8 cellular contexts compared by ENCODE assay signal in the genomic region with DNA sequence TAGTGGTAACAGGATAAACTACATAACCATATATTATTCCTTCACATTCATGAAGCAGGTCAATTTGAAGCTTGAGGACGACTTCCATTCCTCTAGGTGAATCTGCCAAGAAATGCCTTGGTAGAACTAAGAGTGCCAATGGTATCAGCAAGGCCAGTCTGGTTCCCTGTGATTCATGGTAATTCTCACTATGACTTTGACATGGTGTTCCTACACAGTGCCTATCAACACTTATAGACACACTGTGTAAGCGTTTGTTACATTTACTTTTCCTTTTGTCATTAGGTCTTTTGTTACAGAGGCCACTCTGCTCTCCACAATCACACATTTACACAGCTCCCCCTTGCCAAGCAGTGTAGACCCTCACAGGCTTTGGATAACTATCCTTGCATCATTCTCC. TPM values are rescaled to one million over a fixed set of nuclear protein-coding genes. Genes with fewer than 3 reads are reported as not detected.
A peak's percentile ranks its signal among the peaks of the same experiment; 100 is the strongest.
DNase-seq lines count a peak whose midpoint lies in the region; ATAC-seq, FAIRE-seq and TF ChIP-seq lines count a peak whose summit lies in the region.
"Not testable (repeated sequence)": the region's sequence is repeated elsewhere in the genome, so short reads cannot be mapped to it uniquely, and the experiment has no call there.

No MANE protein-coding gene starts in this region.

- WGBS in A549 (ENCODE audit: missing lambda C conversion rate): 85% methylated on average over 2 of the region's 2 CpGs

- H3K4me1 Mint-ChIP-seq in activated B cell treated with CpG ODN at 0.5 μM for 24 hours; activated CD8-positive, alpha-beta T cell treated with anti-CD3 and anti-CD28 coated beads, Interleukin-2, amount 10 ng/mL, durations not matched to agents 7 days and 5 days (ENCODE audit: low read depth); chondrocyte (ENCODE audit: low read depth); natural killer cell: not testable (repeated sequence)
- H3K4me1 Mint-ChIP-seq in activated naive CD4-positive, alpha-beta T cell treated with anti-CD3 and anti-CD28 coated beads for 36 hours (ENCODE audit: low read depth): peaks cover 15% of the 10 kb centered on the region
- H3K4me1 Mint-ChIP-seq in stimulated activated naive CD8-positive, alpha-beta T cell treated with anti-CD3 and anti-CD28 coated beads, Interleukin-15, Interleukin-2, amounts not matched to agents 100 ng/mL and 50 ng/mL, for 24 hours (ENCODE audit: low read depth): peaks cover 10% of the 10 kb centered on the region

- not testable (repeated sequence) for H3K4me3 ChIP-seq in A549; KMS-11 (IDR thresholded peaks at IDR 0.05; ENCODE audit: insufficient read depth, low read depth, low read length)

- CTCF ChIA-PET in A549 (lab: Yijun Ruan, JAX): interaction anchor here (0.7 to 2.3 kb wide), 6 partner anchors 10 to 75 kb away, joined by 3 to 15 read pairs (median 4); no protein-coding TSS in a partner anchor
- CTCF ChIA-PET in activated B cell treated with CpG ODN at 0.5 μM for 24 hours (lab: Charles Lee): interaction anchor here (0.8 to 2.6 kb wide), 3 partner anchors 34 to 497 kb away, joined by 3 to 10 read pairs (median 3); a partner anchor contains a TSS
- CTCF ChIA-PET in activated CD8-positive, alpha-beta T cell treated with anti-CD3 and anti-CD28 coated beads, Interleukin-2, amount 10 ng/mL, durations not matched to agents 7 days and 5 days (lab: Charles Lee): interaction anchor here (2.6 kb wide), 1 partner anchor 19 kb away, joined by 9 read pairs; no protein-coding TSS in a partner anchor
- CTCF ChIA-PET in activated naive CD4-positive, alpha-beta T cell treated with anti-CD3 and anti-CD28 coated beads for 36 hours (lab: Charles Lee): interaction anchor here (1.6 to 2.1 kb wide), 2 partner anchors 44 to 48 kb away, joined by 3 to 4 read pairs; no protein-coding TSS in a partner anchor

- peak overlapping the region in 1 of 2 experiments; percentile 51; a peak in 2 of 6 replicates for H3K27ac ChIP-seq in A549
- peak overlapping the region; percentile 2; the same call in 1 of the 2 replicates for H3K27ac ChIP-seq in KMS-11

- not testable (repeated sequence) for H3K9me3 ChIP-seq in A549

- not testable (repeated sequence) for H3K9ac ChIP-seq in KMS-11

- H3K27me3 ChIP-seq in KMS-11 (ENCODE audit: insufficient read depth, low read depth): not testable (repeated sequence)

- H3K36me3 Mint-ChIP-seq in activated B cell treated with CpG ODN at 0.5 μM for 24 hours (ENCODE audit: low read depth) (peaks cover 72% of the 10 kb centered on the region), chondrocyte (ENCODE audit: low read depth) (peaks cover 22% of the 10 kb centered on the region)
- H3K36me3 Mint-ChIP-seq in activated CD8-positive, alpha-beta T cell treated with anti-CD3 and anti-CD28 coated beads, Interleukin-2, amount 10 ng/mL, durations not matched to agents 7 days and 5 days (ENCODE audit: low read depth): peaks cover 40% of the 10 kb centered on the region
- H3K36me3 Mint-ChIP-seq in activated naive CD4-positive, alpha-beta T cell treated with anti-CD3 and anti-CD28 coated beads for 36 hours (ENCODE audit: low read depth): peaks cover 15% of the 10 kb centered on the region
- not testable (repeated sequence) for H3K36me3 Mint-ChIP-seq in natural killer cell
- peaks cover 40% of the 10 kb centered on the region for H3K36me3 Mint-ChIP-seq in stimulated activated naive CD8-positive, alpha-beta T cell treated with anti-CD3 and anti-CD28 coated beads, Interleukin-15, Interleukin-2, amounts not matched to agents 100 ng/mL and 50 ng/mL, for 24 hours (ENCODE audit: low read depth)

- not testable (repeated sequence) for H3K9me3 Mint-ChIP-seq in activated B cell treated with CpG ODN at 0.5 μM for 24 hours; activated CD8-positive, alpha-beta T cell treated with anti-CD3 and anti-CD28 coated beads, Interleukin-2, amount 10 ng/mL, durations not matched to agents 7 days and 5 days (ENCODE audit: insufficient read depth); activated naive CD4-positive, alpha-beta T cell treated with anti-CD3 and anti-CD28 coated beads for 36 hours; chondrocyte (ENCODE audit: low read depth); natural killer cell; stimulated activated naive CD8-positive, alpha-beta T cell treated with anti-CD3 and anti-CD28 coated beads, Interleukin-15, Interleukin-2, amounts not matched to agents 100 ng/mL and 50 ng/mL, for 24 hours

- TF ChIP-seq CTCF in A549 (IDR thresholded peaks at IDR 0.05); KMS-11 (conservative IDR thresholded peaks at IDR 0.05; ENCODE audit: low read depth, low read length); activated B cell treated with CpG ODN at 0.5 μM for 24 hours (IDR thresholded peaks at IDR 0.05); chondrocyte (IDR thresholded peaks at IDR 0.05); natural killer cell (IDR thresholded peaks at IDR 0.05): not testable (repeated sequence)

- not testable (repeated sequence) for TF ChIP-seq RAD21 in A549 (conservative IDR thresholded peaks at IDR 0.05 in 1 of 2, IDR thresholded peaks at IDR 0.05 in 1 of 2)

- DNase-seq in A549 (ENCODE audit: low read depth in 1 of 2, low spot score in 1 of 2); activated B cell treated with CpG ODN at 0.5 μM for 24 hours; activated CD8-positive, alpha-beta T cell treated with anti-CD3 and anti-CD28 coated beads, Interleukin-2, amount 10 ng/mL, durations not matched to agents 7 days and 5 days; activated naive CD4-positive, alpha-beta T cell treated with anti-CD3 and anti-CD28 coated beads for 36 hours; chondrocyte (ENCODE audit: low spot score); natural killer cell: not testable (repeated sequence)

- POLR2A ChIA-PET in A549 (lab: Yijun Ruan, JAX); activated B cell treated with CpG ODN at 0.5 μM for 24 hours (lab: Charles Lee); activated CD8-positive, alpha-beta T cell treated with anti-CD3 and anti-CD28 coated beads, Interleukin-2, amount 10 ng/mL, durations not matched to agents 7 days and 5 days (lab: Charles Lee): not testable (repeated sequence)

- not testable (repeated sequence) for TF ChIP-seq POLR2A in A549 (IDR thresholded peaks at IDR 0.05; ENCODE audit: low read length)

- H3K27me3 Mint-ChIP-seq in activated B cell treated with CpG ODN at 0.5 μM for 24 hours; activated CD8-positive, alpha-beta T cell treated with anti-CD3 and anti-CD28 coated beads, Interleukin-2, amount 10 ng/mL, durations not matched to agents 7 days and 5 days (ENCODE audit: low read depth); activated naive CD4-positive, alpha-beta T cell treated with anti-CD3 and anti-CD28 coated beads for 36 hours (ENCODE audit: low read depth); chondrocyte (ENCODE audit: low read depth); natural killer cell (ENCODE audit: low read depth in 2 of 2); stimulated activated naive CD8-positive, alpha-beta T cell treated with anti-CD3 and anti-CD28 coated beads, Interleukin-15, Interleukin-2, amounts not matched to agents 100 ng/mL and 50 ng/mL, for 24 hours: not testable (repeated sequence)

- H2AFZ ChIP-seq in KMS-11 (ENCODE audit: low read depth): not testable (repeated sequence)

- not testable (repeated sequence) for H3K4me2 ChIP-seq in A549, KMS-11

- H3K36me3 ChIP-seq in KMS-11 (ENCODE audit: insufficient read depth): not testable (repeated sequence)

- H4K20me1 ChIP-seq in KMS-11 (ENCODE audit: insufficient read depth): not testable (repeated sequence)

- H3K79me2 ChIP-seq in KMS-11 (ENCODE audit: insufficient read depth, low read depth): not testable (repeated sequence)

- ATAC-seq in A549: peak; percentile 11 to 20; a peak in 3 of 6 replicates
- ATAC-seq in activated B cell treated with CpG ODN at 0.5 μM for 24 hours (ENCODE audit: low read depth); activated CD8-positive, alpha-beta T cell treated with anti-CD3 and anti-CD28 coated beads, Interleukin-2, amount 10 ng/mL, durations not matched to agents 7 days and 5 days; natural killer cell: not testable (repeated sequence)

- TF ChIP-seq EP300 in A549 (IDR thresholded peaks at IDR 0.05): not testable (repeated sequence)

- not testable (repeated sequence) for H3K4me1 ChIP-seq in A549; KMS-11 (ENCODE audit: low read depth, poor library complexity, severe bottlenecking)

- H3K27ac Mint-ChIP-seq in activated B cell treated with CpG ODN at 0.5 μM for 24 hours (peak overlapping the region; percentile 64), chondrocyte (ENCODE audit: unreplicated experiment) (peak overlapping the region; percentile 78), natural killer cell (peak overlapping the region; percentile 15 to 67)
- peak overlapping the region; percentile 71 for H3K27ac Mint-ChIP-seq in activated CD8-positive, alpha-beta T cell treated with anti-CD3 and anti-CD28 coated beads, Interleukin-2, amount 10 ng/mL, durations not matched to agents 7 days and 5 days
- H3K27ac Mint-ChIP-seq in activated naive CD4-positive, alpha-beta T cell treated with anti-CD3 and anti-CD28 coated beads for 36 hours: peak overlapping the region; percentile 84
- H3K27ac Mint-ChIP-seq in stimulated activated naive CD8-positive, alpha-beta T cell treated with anti-CD3 and anti-CD28 coated beads, Interleukin-15, Interleukin-2, amounts not matched to agents 100 ng/mL and 50 ng/mL, for 24 hours: peak overlapping the region; percentile 48

- FAIRE-seq in A549 (lab: Jason Lieb, UNC): not testable (repeated sequence)

- not testable (repeated sequence) for H3K4me3 Mint-ChIP-seq in activated B cell treated with CpG ODN at 0.5 μM for 24 hours; activated CD8-positive, alpha-beta T cell treated with anti-CD3 and anti-CD28 coated beads, Interleukin-2, amount 10 ng/mL, durations not matched to agents 7 days and 5 days; activated naive CD4-positive, alpha-beta T cell treated with anti-CD3 and anti-CD28 coated beads for 36 hours; chondrocyte (ENCODE audit: unreplicated experiment); natural killer cell; stimulated activated naive CD8-positive, alpha-beta T cell treated with anti-CD3 and anti-CD28 coated beads, Interleukin-15, Interleukin-2, amounts not matched to agents 100 ng/mL and 50 ng/mL, for 24 hours

- intact Hi-C loops in activated B cell treated with CpG ODN at 0.5 μM for 24 hours (cut with micrococcal nuclease): loop anchor here (2.0 to 5.0 kb wide), 2 partner anchors 75 to 1285 kb away; a partner anchor contains a TSS
- intact Hi-C loops in activated naive CD4-positive, alpha-beta T cell treated with anti-CD3 and anti-CD28 coated beads for 36 hours (cut with micrococcal nuclease): not testable (repeated sequence)
- intact Hi-C loops in natural killer cell (cut with micrococcal nuclease): loop anchor here (2.0 to 5.0 kb wide), 2 partner anchors 50 to 501 kb away; no protein-coding TSS in a partner anchor

RNA-seq across cellular contexts. Expression of a gene that starts 34.1 kb away (rescaled TPM):
- polyA plus RNA-seq in A549 (2011; rRNA removed): 18.4 and 20.0 TPM in 2 replicates
- 18.1 and 22.4 TPM in 2 replicates for polyA plus RNA-seq in A549 (2012; cell fraction: cytosol; rRNA removed)
- polyA plus RNA-seq in A549 (2012; cell fraction: nucleus; rRNA removed): 7.9 and 8.5 TPM in 2 replicates
- polyA plus RNA-seq in A549 (2017; fragmentation: RNase III; extraction: RNeasy Plus Mini Kit Qiagen cat#74134 plus additional on column Dnase treatment): 9.6 to 11.2 TPM (median 9.9 TPM) in 3 replicates
- polyA minus RNA-seq in A549 (2011; rRNA and poly(A)+ RNA removed): 8.9 and 10.0 TPM in 2 replicates
- 3.5 and 4.3 TPM in 2 replicates for total RNA-seq in activated B cell treated with CpG ODN at 0.5 μM for 24 hours
- 1 to 10 TPM; 5.5 to 5.8 TPM for total RNA-seq in activated CD8-positive, alpha-beta T cell treated with anti-CD3 and anti-CD28 coated beads, Interleukin-2, amount 10 ng/mL, durations not matched to agents 7 days and 5 days
- total RNA-seq in activated naive CD4-positive, alpha-beta T cell treated with anti-CD3 and anti-CD28 coated beads for 36 hours: 1 to 10 TPM; 9.4 to 9.7 TPM
- total RNA-seq in chondrocyte: 9.1 to 11.0 TPM (median 10.9 TPM) in 3 replicates
- 1 to 10 TPM; 4.3 to 5.8 (median 4.6) TPM for total RNA-seq in natural killer cell
